In the genomic region with DNA sequence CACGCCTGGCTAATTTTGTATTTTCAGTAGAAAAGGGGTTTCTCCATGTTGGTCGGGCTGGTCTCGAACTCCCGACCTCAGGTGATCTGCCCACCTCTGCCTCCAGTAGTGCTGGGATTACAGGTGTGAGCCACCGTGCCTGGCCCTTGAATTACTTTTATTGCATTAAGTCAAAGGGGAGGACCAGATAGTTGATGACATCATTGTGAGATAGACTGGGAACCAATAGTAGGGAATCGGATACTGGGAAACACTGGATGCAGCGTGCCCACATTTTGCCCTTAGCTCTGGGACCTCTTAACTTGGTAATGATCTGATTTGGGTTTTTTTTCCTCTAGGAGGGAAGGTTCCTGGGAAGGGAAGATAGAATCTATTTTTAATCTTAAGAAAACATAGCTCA, we compare ENCODE assay signal across 25 cellular contexts. TPM values are rescaled to one million over a fixed set of nuclear protein-coding genes. Genes with fewer than 3 reads are reported as not detected.
DNase-seq lines count a peak whose midpoint lies in the region; ATAC-seq, FAIRE-seq and TF ChIP-seq lines count a peak whose summit lies in the region.
"Had no signal": no experiment of that assay in that cellular context is flagged by ENCODE, and none has a peak within 500 bp of the region (broad histone marks: within the 10 kb centered on the region; RNA-seq: fewer than 3 reads in every experiment).

No MANE protein-coding gene starts in this region.

- no peaks in the 10 kb centered on the region for H3K27me3 ChIP-seq in GM23338 (ENCODE audit: insufficient read depth)
- no peaks in the 10 kb centered on the region for H3K27me3 ChIP-seq in K562 (ENCODE audit: control insufficient read depth in 2 of 2, insufficient read depth in 2 of 2, low read length in 2 of 2)
- H3K27me3 ChIP-seq in gastrocnemius medialis: no peaks in the 10 kb centered on the region
- H3K27me3 ChIP-seq: Peyer's patch had no signal

- POLR2A ChIA-PET in K562 (lab: Yijun Ruan, JAX): interaction anchor here (1.4 kb wide), 1 partner anchor 19 kb away, joined by 5 read pairs; a partner anchor contains a TSS

- H3K9ac ChIP-seq in K562 (ENCODE audit: insufficient read depth in 1 of 2, low read depth in 2 of 2, low read length in 2 of 2): no peak overlapping the region

- H3K36me3 ChIP-seq in GM23338 (ENCODE audit: insufficient read depth) (0 out of 2 replicates have a peak, but pooled peaks cover 12% of the 10 kb centered on the region), K562 (ENCODE audit: control insufficient read depth, insufficient read depth, low read length) (peaks cover 24% of the 10 kb centered on the region; the same call in 2 of the 3 replicates), gastrocnemius medialis (peaks cover 0 to 22% of the 10 kb centered on the region in 2 donors)

- 100% methylated on average over 4 of the region's 7 CpGs for WGBS in K562 (ENCODE audit: insufficient coverage, low coverage, missing lambda C conversion rate)

- CTCF ChIA-PET in K562 (lab: Yijun Ruan, JAX; ENCODE audit: low intra/inter-chr PET ratio): no interaction called here

- H4K20me1 ChIP-seq in GM23338 (replicated peaks; ENCODE audit: insufficient read depth) (peaks cover 16% of the 10 kb centered on the region), K562 (replicated peaks; ENCODE audit: control insufficient read depth, insufficient read depth, low read length) (no peaks in the 10 kb centered on the region)

- no peaks in the 10 kb centered on the region for H3K9me2 ChIP-seq in GM23338 (ENCODE audit: insufficient read depth)

- in situ Hi-C loops in K562 (cut with MboI) (no loop called here), gastrocnemius medialis (cut with MboI; ENCODE audit: low sequenced_read_pairs in 4 of 4) (no loop called here)

- no peak for TF ChIP-seq EP300 in K562 (IDR thresholded peaks at IDR 0.05; ENCODE audit: low read length)

- H2AFZ ChIP-seq in GM23338 (no peak overlapping the region), K562 (ENCODE audit: low read depth, low read length) (no peak overlapping the region)

- H3K9me3 ChIP-seq in K562 (replicated peaks; ENCODE audit: control insufficient read depth, insufficient read depth, low read depth, low read length) (no peaks in the 10 kb centered on the region), gastrocnemius medialis (no peaks in the 10 kb centered on the region)
- H3K9me3 ChIP-seq: Peyer's patch had no signal

- TF ChIP-seq POLR2A in K562 (conservative IDR thresholded peaks at IDR 0.05): no peak
- TF ChIP-seq POLR2A in gastrocnemius medialis (IDR thresholded peaks at IDR 0.05): no peak

- no peak for TF ChIP-seq CTCF in GM23338 (conservative IDR thresholded peaks at IDR 0.05; ENCODE audit: low read depth in 2 of 2)
- no peak for TF ChIP-seq CTCF in K562 (IDR thresholded peaks at IDR 0.05 in 2 of 3, conservative IDR thresholded peaks at IDR 0.05 in 1 of 3; ENCODE audit: insufficient read depth in 2 of 3, low read depth in 1 of 3, low read length in 3 of 3)
- TF ChIP-seq CTCF in neural crest cell (conservative IDR thresholded peaks at IDR 0.05): no peak
- no peak for TF ChIP-seq CTCF in gastrocnemius medialis (IDR thresholded peaks at IDR 0.05 in 4 of 5, conservative IDR thresholded peaks at IDR 0.05 in 1 of 5)

- no peak overlapping the region for H3K4me3 ChIP-seq in GM23338
- H3K4me3 ChIP-seq in K562: no peak overlapping the region
- H3K4me3 ChIP-seq in gastrocnemius medialis: no peak overlapping the region
- H3K4me3 ChIP-seq: Peyer's patch had no signal

- H3K27me3 Mint-ChIP-seq in GM23338 (ENCODE audit: insufficient read depth, low read depth, poor library complexity) (peaks cover 3% of the 10 kb centered on the region), neural crest cell (ENCODE audit: low read depth) (no peaks in the 10 kb centered on the region)
- no peaks in the 10 kb centered on the region for H3K27me3 Mint-ChIP-seq in activated T-cell treated with anti-CD3 and anti-CD28 coated beads, Interleukin-2, amount 50 U/mL, for 4 hours (ENCODE audit: low read depth)
- H3K27me3 Mint-ChIP-seq: IgD-negative memory B cell had no signal

- peaks cover 20% of the 10 kb centered on the region for H3K36me3 Mint-ChIP-seq in GM23338 (ENCODE audit: low read depth)
- peaks cover 3% of the 10 kb centered on the region for H3K36me3 Mint-ChIP-seq in neural crest cell (ENCODE audit: low read depth)
- peaks cover 21% of the 10 kb centered on the region for H3K36me3 Mint-ChIP-seq in activated T-cell treated with anti-CD3 and anti-CD28 coated beads, Interleukin-2, amount 50 U/mL, for 4 hours (ENCODE audit: insufficient read depth)

- H3K4me1 ChIP-seq in GM23338 (ENCODE audit: insufficient read depth) (peaks cover 4% of the 10 kb centered on the region), K562 (replicated peaks in 1 of 2; ENCODE audit: control insufficient read depth in 2 of 2, insufficient read depth in 2 of 2, low read length in 2 of 2) (no peaks in the 10 kb centered on the region; a peak in 1 of 5 replicates), gastrocnemius medialis (peaks cover 28 to 40% of the 10 kb centered on the region in 2 donors)
- H3K4me1 ChIP-seq: Peyer's patch had no signal

- H3K9me3 Mint-ChIP-seq in GM23338: no peaks in the 10 kb centered on the region
- H3K9me3 Mint-ChIP-seq in neural crest cell: no peaks in the 10 kb centered on the region
- no peaks in the 10 kb centered on the region for H3K9me3 Mint-ChIP-seq in activated T-cell treated with anti-CD3 and anti-CD28 coated beads, Interleukin-2, amount 50 U/mL, for 4 hours
- H3K9me3 Mint-ChIP-seq: CD8-positive, alpha-beta T cell; IgD-negative memory B cell had no signal

- peak overlapping the region; percentile 70 for H3K27ac ChIP-seq in GM23338 (ENCODE audit: low read depth)
- no peak overlapping the region for H3K27ac ChIP-seq in K562 (ENCODE audit: extremely low read depth, low read depth, low read length)
- H3K27ac ChIP-seq in gastrocnemius medialis: peak overlapping the region; percentile 88 to 96 (median 93)
- H3K27ac ChIP-seq: Peyer's patch had no signal

- peaks cover 4% of the 10 kb centered on the region for H3K9me1 ChIP-seq in K562 (ENCODE audit: control insufficient read depth, insufficient read depth, low read length)

- peaks cover 6% of the 10 kb centered on the region; the same call in 1 of the 2 replicates for H3F3A ChIP-seq in GM23338 (replicated peaks; ENCODE audit: low read depth)

- peaks cover 8% of the 10 kb centered on the region for H3K4me1 Mint-ChIP-seq in GM23338
- peaks cover 13% of the 10 kb centered on the region for H3K4me1 Mint-ChIP-seq in neural crest cell
- peaks cover 4% of the 10 kb centered on the region for H3K4me1 Mint-ChIP-seq in activated T-cell treated with anti-CD3 and anti-CD28 coated beads, Interleukin-2, amount 50 U/mL, for 4 hours (ENCODE audit: low read depth)

- TF ChIP-seq RAD21 in K562 (CRISPR knock-in tag; conservative IDR thresholded peaks at IDR 0.05 in 1 of 2, IDR thresholded peaks at IDR 0.05 in 1 of 2): no peak

- H3K4me3 Mint-ChIP-seq in GM23338 (no peak overlapping the region), neural crest cell (no peak overlapping the region)
- H3K4me3 Mint-ChIP-seq in activated T-cell treated with anti-CD3 and anti-CD28 coated beads, Interleukin-2, amount 50 U/mL, for 4 hours: no peak overlapping the region
- H3K4me3 Mint-ChIP-seq: CD8-positive, alpha-beta T cell; IgD-negative memory B cell had no signal

- BruUV-seq in K562 (replicated peaks; lab: Mats Ljungman, UMichigan): no TSS peak

- intact Hi-C loops in K562 (cut with micrococcal nuclease) (no loop called here), gastrocnemius medialis (cut with DNase I; ENCODE audit: low total_unique reads) (no loop called here)

- no peak for FAIRE-seq in K562 (lab: Jason Lieb, UNC)
- FAIRE-seq: G401.6, GM12892, HTR-8/SVneo had no signal

- no peak for ATAC-seq in GM23338
- no peak for ATAC-seq in K562
- no peak for ATAC-seq in gastrocnemius medialis
- ATAC-seq in activated T-cell treated with anti-CD3 and anti-CD28 coated beads, Interleukin-2, amount 50 U/mL, for 4 hours: no peak
- ATAC-seq: CD8-positive, alpha-beta T cell had no signal

- DNase-seq in GM23338 (ENCODE audit: low spot score) (no peak), K562 (ENCODE audit: extremely low read depth in 1 of 4, low spot score in 3 of 4) (no peak), neural crest cell (ENCODE audit: low read depth, low spot score) (no peak), gastrocnemius medialis (no peak), NCI-H1092 (lab: John Stamatoyannopoulos, UW) (no peak), retina (no peak)
- DNase-seq in activated CD4-positive, alpha-beta T cell treated with anti-CD3 and anti-CD28 coated beads, Interleukin-2, amount 50 U/mL, for 1 hour: no peak
- DNase-seq in activated T-cell treated with anti-CD3 and anti-CD28 coated beads, Interleukin-2, amount 50 U/mL, for 4 hours: no peak
- DNase-seq: AML-193; C1 segment of cervical spinal cord; CD8-positive, alpha-beta T cell; GOT3; HCEC 1CT; Karpas-422; MV-4-11; NCI-H1694; NCI-H2081; NCI-H2171; NCI-H345; NCI-H524; Peyer's patch had no signal

- H3K4me2 ChIP-seq in GM23338 (no peak overlapping the region), K562 (ENCODE audit: insufficient read depth, low read length) (no peak overlapping the region)

- H3K79me2 ChIP-seq in GM23338 (replicated peaks; ENCODE audit: insufficient read depth) (peaks cover 88% of the 10 kb centered on the region), K562 (ENCODE audit: control insufficient read depth, insufficient read depth, low read length) (peaks cover 3% of the 10 kb centered on the region; the same call in 1 of the 3 replicates)

- no peak overlapping the region for H3K27ac Mint-ChIP-seq in GM23338
- H3K27ac Mint-ChIP-seq in neural crest cell (ENCODE audit: unreplicated experiment): peak overlapping the region; percentile 50
- H3K27ac Mint-ChIP-seq: CD8-positive, alpha-beta T cell; IgD-negative memory B cell had no signal

RNA-seq across cellular contexts. Expression of a gene that starts 19.2 kb away (rescaled TPM):
- total RNA-seq in GM23338 (2014; rRNA removed; shearing (Covaris generic)): 152 and 167 TPM in 2 replicates
- polyA plus RNA-seq in GM23338 (2016; fragmentation: Nextera tagmentation; extraction: Ambion mirVana) (29.6 and 29.9 TPM in 2 replicates), K562 (2011; rRNA removed) (6.7 and 8.5 TPM in 2 replicates), K562 (2014; fragmentation: Illumina TruSeq; extraction: Trizol) (12.5 and 13.7 TPM in 2 replicates), K562 (2014; fragmentation: Nextera tagmentation; extraction: Ambion mirVana) (under 1 TPM; 0.29 to 0.39 TPM), K562 (2014; rRNA removed) (8.4 and 9.5 TPM in 2 replicates)
- 26.7 and 35.3 TPM in 2 replicates for total RNA-seq in K562 (2011; cell fraction: chromatin; rRNA removed; ENCODE audit: low replicate concordance)
- total RNA-seq in K562 (2011; cell fraction: nucleolus; rRNA removed): 23.9 and 25.5 TPM in 2 replicates
- 30.5 and 35.5 TPM in 2 replicates for total RNA-seq in K562 (2011; cell fraction: nucleoplasm; rRNA removed)
- total RNA-seq in K562 (2014; rRNA removed) (11.7 and 12.1 TPM in 2 replicates), K562 (2014; rRNA removed; fragmentation: Illumina TruSeq; extraction: Trizol) (5.3 and 6.1 TPM in 2 replicates), K562 (2015; rRNA removed; fragmentation: Illumina TruSeq; extraction: Trizol) (8.2 and 9.2 TPM in 2 replicates), K562 (2021) (19.3 and 19.6 TPM in 2 replicates), neural crest cell (93.9 and 98.6 TPM in 2 replicates), gastrocnemius medialis (100 to 1,000 TPM in 3 of 4 donors, 10 to 100 TPM in 1; 95.0 to 177 (median 109) TPM)
- 6.4 and 8.5 TPM in 2 replicates for polyA plus RNA-seq in K562 (2011; cell fraction: cytosol; rRNA removed)
- polyA plus RNA-seq in K562 (2011; cell fraction: nucleus; rRNA removed): 9.0 and 11.1 TPM in 2 replicates
- polyA plus RNA-seq in K562 (2012): 8.6 and 9.6 TPM in 2 replicates
- 8.8 and 9.0 TPM in 2 replicates for polyA minus RNA-seq in K562 (2011; rRNA and poly(A)+ RNA removed)
- 9.3 and 12.0 TPM in 2 replicates for polyA minus RNA-seq in K562 (2011; cell fraction: cytosol; rRNA and poly(A)+ RNA removed)
- 4.6 and 6.9 TPM in 2 replicates for polyA minus RNA-seq in K562 (2011; cell fraction: nucleus; rRNA and poly(A)+ RNA removed)
- 10 to 100 TPM; 19.9 to 25.6 (median 25.4) TPM for total RNA-seq in activated T-cell treated with anti-CD3 and anti-CD28 coated beads, Interleukin-2, amount 50 U/mL, for 4 hours
